Comparison of ENCODE assay signal across 16 cellular contexts in genomic region chr1:10736623-10737267, GRCh38. TPM values are rescaled to one million over a fixed set of nuclear protein-coding genes. Genes with fewer than 3 reads are reported as not detected.
DNase-seq lines count a peak whose midpoint lies in the region; ATAC-seq and TF ChIP-seq lines count a peak whose summit lies in the region.
"Had no signal": no experiment of that assay in that cellular context is flagged by ENCODE, and none has a peak within 500 bp of the region (broad histone marks: within the 10 kb centered on the region; RNA-seq: fewer than 3 reads in every experiment).

No MANE protein-coding gene starts in this region.

- DNase-seq in NCI-H1436 (lab: John Stamatoyannopoulos, UW) (peak; percentile 20), NCI-H1436 treated with DMSO at 0.1 percent for 48 hours (lab: John Stamatoyannopoulos, UW) (no peak), body of pancreas (peak; percentile 71 to 92 (median 88)), mucosa of gallbladder (ENCODE audit: low spot score) (peak; percentile 74), upper lobe of right lung (peak; percentile 88), mesenteric fat pad (ENCODE audit: low spot score) (no peak), uterus (no peak)
- no peak for DNase-seq in CD8-positive, alpha-beta T cell
- DNase-seq: activated CD4-positive, alpha-beta T cell treated with anti-CD3 and anti-CD28 coated beads for 1 hour; caudate nucleus; foreskin fibroblast; SHP77 treated with DMSO at 0.1 percent for 48 hours; stimulated activated CD4-positive, alpha-beta T cell treated with anti-CD3 and anti-CD28 coated beads, Interleukin-1b, Interleukin-23, amount 100 ng/mL, for 48 hours; T-helper 2 cell had no signal

- H3K4me3 Mint-ChIP-seq in CD8-positive, alpha-beta T cell: no peak overlapping the region
- H3K4me3 Mint-ChIP-seq: activated naive CD4-positive, alpha-beta T cell treated with anti-CD3 and anti-CD28 coated beads, Interleukin-2, amount 50 U/mL, for 24 hours had no signal

- H3K4me3 ChIP-seq in body of pancreas: no peak overlapping the region
- no peak overlapping the region for H3K4me3 ChIP-seq in upper lobe of right lung
- H3K4me3 ChIP-seq in CD8-positive, alpha-beta T cell (ENCODE audit: low read depth, low read length): no peak overlapping the region
- H3K4me3 ChIP-seq in uterus: no peak overlapping the region
- H3K4me3 ChIP-seq: tibial nerve had no signal

- intact Hi-C loops in body of pancreas (cut with DNase I): no loop called here
- intact Hi-C loops in upper lobe of right lung (cut with DNase I): no loop called here
- intact Hi-C loops in CD8-positive, alpha-beta T cell (cut with DNase I, micrococcal nuclease): no loop called here
- intact Hi-C loops in uterus (cut with DNase I; ENCODE audit: low total_unique reads): no loop called here

- no peak for TF ChIP-seq POLR2A in body of pancreas (IDR thresholded peaks at IDR 0.05)
- no peak for TF ChIP-seq POLR2A in uterus (IDR thresholded peaks at IDR 0.05)

- 20 to 26% methylated on average over 13 to 17 of the region's 17 CpGs for WGBS in body of pancreas, 2 donors

- no peak overlapping the region for H3K27ac Mint-ChIP-seq in CD8-positive, alpha-beta T cell
- H3K27ac Mint-ChIP-seq: activated naive CD4-positive, alpha-beta T cell treated with anti-CD3 and anti-CD28 coated beads, Interleukin-2, amount 50 U/mL, for 24 hours had no signal

- H3K9me3 ChIP-seq in body of pancreas (no peaks in the 10 kb centered on the region), upper lobe of right lung (no peaks in the 10 kb centered on the region), uterus (no peaks in the 10 kb centered on the region)
- H3K9me3 ChIP-seq in CD8-positive, alpha-beta T cell (ENCODE audit: low read length): no peaks in the 10 kb centered on the region
- H3K9me3 ChIP-seq: tibial nerve had no signal

- H3K4me1 ChIP-seq in body of pancreas (peaks cover 41% of the 10 kb centered on the region), upper lobe of right lung (peaks cover 19% of the 10 kb centered on the region), uterus (no peaks in the 10 kb centered on the region)
- H3K4me1 ChIP-seq in CD8-positive, alpha-beta T cell (ENCODE audit: insufficient read depth, low read length): no peaks in the 10 kb centered on the region
- H3K4me1 ChIP-seq: tibial nerve had no signal

- H3K27me3 ChIP-seq in body of pancreas (no peaks in the 10 kb centered on the region), upper lobe of right lung (no peaks in the 10 kb centered on the region), uterus (no peaks in the 10 kb centered on the region)
- H3K27me3 ChIP-seq in CD8-positive, alpha-beta T cell (ENCODE audit: insufficient read depth, low read length): no peaks in the 10 kb centered on the region

- H3K9me3 Mint-ChIP-seq in CD8-positive, alpha-beta T cell: no peaks in the 10 kb centered on the region
- H3K9me3 Mint-ChIP-seq: activated naive CD4-positive, alpha-beta T cell treated with anti-CD3 and anti-CD28 coated beads, Interleukin-2, amount 50 U/mL, for 24 hours had no signal

- H3K36me3 Mint-ChIP-seq in CD8-positive, alpha-beta T cell: no peaks in the 10 kb centered on the region
- H3K36me3 Mint-ChIP-seq: activated naive CD4-positive, alpha-beta T cell treated with anti-CD3 and anti-CD28 coated beads, Interleukin-2, amount 50 U/mL, for 24 hours had no signal

- no peaks in the 10 kb centered on the region for H3K27me3 Mint-ChIP-seq in CD8-positive, alpha-beta T cell (ENCODE audit: low read depth)

- POLR2A ChIA-PET in CD8-positive, alpha-beta T cell (lab: Charles Lee): no interaction called here

- H3K36me3 ChIP-seq in body of pancreas (replicated peaks in 1 of 2; ENCODE audit: insufficient read depth in 1 of 2, low read depth in 2 of 2) (no peaks in the 10 kb centered on the region), upper lobe of right lung (no peaks in the 10 kb centered on the region), uterus (no peaks in the 10 kb centered on the region)
- H3K36me3 ChIP-seq in CD8-positive, alpha-beta T cell (ENCODE audit: insufficient read depth, low read length): no peaks in the 10 kb centered on the region
- H3K36me3 ChIP-seq: tibial nerve had no signal

- TF ChIP-seq CTCF in body of pancreas (IDR thresholded peaks at IDR 0.05) (no peak), upper lobe of right lung (IDR thresholded peaks at IDR 0.05) (no peak), uterus (IDR thresholded peaks at IDR 0.05) (no peak)
- TF ChIP-seq CTCF in CD8-positive, alpha-beta T cell (IDR thresholded peaks at IDR 0.05): no peak

- CTCF ChIA-PET in CD8-positive, alpha-beta T cell (lab: Charles Lee): no interaction called here

- peak; percentile 79 for ATAC-seq in body of pancreas
- ATAC-seq in upper lobe of right lung: peak; percentile 71
- ATAC-seq in CD8-positive, alpha-beta T cell: no peak

- H3K27ac ChIP-seq in body of pancreas: peak overlapping the region; percentile 75 to 96 (median 84)
- peak overlapping the region; percentile 76 for H3K27ac ChIP-seq in upper lobe of right lung
- H3K27ac ChIP-seq in CD8-positive, alpha-beta T cell (ENCODE audit: low read depth, low read length): no peak overlapping the region
- H3K27ac ChIP-seq in uterus: no peak overlapping the region

- H3K4me1 Mint-ChIP-seq in CD8-positive, alpha-beta T cell (ENCODE audit: low read depth): no peaks in the 10 kb centered on the region

RNA-seq across cellular contexts. Expression of gene CASZ1, which starts 59.7 kb away (rescaled TPM):
- total RNA-seq in body of pancreas: 10 to 100 TPM in 1 of 2 donors, 1 to 10 TPM in 1; 9.3 to 14.2 TPM
- 72.8 TPM for total RNA-seq in mucosa of gallbladder
- total RNA-seq in upper lobe of right lung: 63.6 TPM
- 10 to 100 TPM; 48.0 to 56.5 TPM for total RNA-seq in CD8-positive, alpha-beta T cell
- total RNA-seq in mesenteric fat pad: 8.4 TPM
- total RNA-seq in uterus: 10 to 100 TPM in 1 of 4 donors, 1 to 10 TPM in 2, under 1 TPM in 1; 0.59 to 49.2 (median 3.9) TPM

Comparison
In these comparisons a context has a peak if more than half of its experiments do, and no peak if none do; other contexts are left out.
1. DNase-seq: peak in NCI-H1436 (single experiment), body of pancreas (4 of 4), mucosa of gallbladder (single experiment) and upper lobe of right lung (single experiment); none in NCI-H1436 treated with DMSO at 0.1 percent for 48 hours (single experiment), CD8-positive, alpha-beta T cell (0 of 7), mesenteric fat pad (single experiment) and uterus (0 of 2).
2. H3K27ac ChIP-seq: peak in body of pancreas (4 of 4) and upper lobe of right lung (single experiment); none in CD8-positive, alpha-beta T cell (single experiment) and uterus (0 of 2).